In the genomic region with DNA sequence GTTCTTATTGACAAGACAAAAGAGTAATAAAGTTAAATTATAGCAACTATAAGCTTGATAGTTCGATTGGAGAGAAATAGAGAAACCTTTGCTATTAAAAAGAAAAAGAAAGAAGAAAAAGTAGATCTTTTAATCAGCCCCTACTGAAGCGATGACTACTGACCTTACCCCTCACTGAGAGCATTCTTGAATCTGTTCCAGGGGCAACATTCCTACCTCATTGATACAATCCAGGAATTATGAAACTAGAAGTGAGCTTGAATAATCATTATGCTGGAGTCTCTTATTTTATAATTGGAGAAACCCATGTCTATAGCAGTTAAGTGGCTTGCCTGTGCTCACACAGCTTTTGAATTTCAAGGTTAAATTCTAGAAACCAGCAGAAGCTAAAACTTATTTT, we compare ENCODE assay signal across 14 cellular contexts.
DNase-seq lines count a peak whose midpoint lies in the region; ATAC-seq and TF ChIP-seq lines count a peak whose summit lies in the region.
"Had no signal": no experiment of that assay in that cellular context is flagged by ENCODE, and none has a peak within 500 bp of the region (broad histone marks: within the 10 kb centered on the region; RNA-seq: fewer than 3 reads in every experiment).

No MANE protein-coding gene starts in this region.

- H3K4me2 ChIP-seq in mammary epithelial cell (ENCODE audit: insufficient read depth, low read depth, low read length), result peak overlapping the region; percentile 70
- H3K4me2 ChIP-seq in mesenchymal stem cell (ENCODE audit: low read length, poor library complexity, severe bottlenecking), result no peak overlapping the region

- no TSS peak for BruUV-seq in mammary epithelial cell (replicated peaks; lab: Mats Ljungman, UMichigan)

- no peak overlapping the region for H3K4ac ChIP-seq in mesenchymal stem cell (ENCODE audit: low read depth in 1 of 2, low read length in 2 of 2)

- H3K9me3 ChIP-seq in mammary epithelial cell (replicated peaks; ENCODE audit: insufficient read depth, low read length) (no peaks in the 10 kb centered on the region), mesenchymal stem cell (ENCODE audit: control insufficient read depth, low read length) (no peaks in the 10 kb centered on the region)
- H3K9me3 ChIP-seq: colonic mucosa had no signal

- 0% methylated on average over 2 of the region's 2 CpGs for WGBS in mammary epithelial cell (ENCODE audit: low coverage, missing lambda C conversion rate)
- no CpG with 5 or more reads among the region's 2 CpGs for WGBS in mesenchymal stem cell

- H2BK12ac ChIP-seq in mesenchymal stem cell (ENCODE audit: low read length in 2 of 2), result no peak overlapping the region

- no peak for TF ChIP-seq CTCF in AG04449 (IDR thresholded peaks at IDR 0.05; ENCODE audit: insufficient read depth, low read length, missing control alignments)
- no peak for TF ChIP-seq CTCF in mammary epithelial cell (conservative IDR thresholded peaks at IDR 0.05 in 1 of 2, IDR thresholded peaks at IDR 0.05 in 1 of 2; ENCODE audit: extremely low read depth in 1 of 2, insufficient read depth in 1 of 2, low read depth in 1 of 2, low read length in 2 of 2)

- H3K14ac ChIP-seq in mesenchymal stem cell (ENCODE audit: low read length in 2 of 2), result no peak overlapping the region

- ATAC-seq in Right ventricle myocardium inferior, result no peak
- ATAC-seq in GM19467 (IDR thresholded peaks at IDR 0.05; ENCODE audit: unreplicated experiment), result no peak
- ATAC-seq: activated CD8-positive, alpha-beta T cell treated with anti-CD3 and anti-CD28 coated beads for 36 hours had no signal

- no peak overlapping the region for H2BK15ac ChIP-seq in mesenchymal stem cell (ENCODE audit: low read depth, poor library complexity, severe bottlenecking)

- H3K36me3 ChIP-seq in mammary epithelial cell (ENCODE audit: insufficient read depth, low read length), result no peaks in the 10 kb centered on the region
- no peaks in the 10 kb centered on the region for H3K36me3 ChIP-seq in mesenchymal stem cell (ENCODE audit: control insufficient read depth in 1 of 2, insufficient read depth in 2 of 2, low read depth in 1 of 2, low read length in 2 of 2)
- H3K36me3 ChIP-seq: colonic mucosa had no signal

- no peaks in the 10 kb centered on the region for H4K20me1 ChIP-seq in mammary epithelial cell (ENCODE audit: insufficient read depth, low read length)

- H3K4me1 ChIP-seq in mammary epithelial cell (ENCODE audit: insufficient read depth, low read length) (peaks cover 21% of the 10 kb centered on the region), mesenchymal stem cell (ENCODE audit: control insufficient read depth, insufficient read depth, low read depth, low read length) (peaks cover 7% of the 10 kb centered on the region)
- H3K4me1 ChIP-seq: colonic mucosa had no signal

- H3K4me3 ChIP-seq in AG04449 (ENCODE audit: low read depth, low read length) (no peak overlapping the region), mammary epithelial cell (replicated peaks in 1 of 3; ENCODE audit: insufficient read depth in 1 of 3, low read depth in 2 of 3, low read length in 3 of 3) (no peak overlapping the region), mesenchymal stem cell (ENCODE audit: insufficient read depth in 1 of 2, low read depth in 1 of 2, low read length in 2 of 2) (no peak overlapping the region)
- H3K4me3 ChIP-seq: colonic mucosa had no signal

- H2AK5ac ChIP-seq in mesenchymal stem cell (ENCODE audit: low read length, severe bottlenecking), result no peak overlapping the region

- in situ Hi-C loops in mammary epithelial cell (cut with MboI; ENCODE audit: low sequenced_read_pairs in 2 of 2), result no loop called here

- H3K23ac ChIP-seq in mesenchymal stem cell (ENCODE audit: low read length in 2 of 2), result no peak overlapping the region

- H3K18ac ChIP-seq in mesenchymal stem cell (ENCODE audit: low read depth in 1 of 2, low read length in 2 of 2), result no peak overlapping the region

- CTCF ChIA-PET in AG04449 (lab: Yijun Ruan, JAX) (interaction anchor here (0.5 to 3.4 kb wide), 5 partner anchors 11 to 22 kb away, joined by 3 to 7 read pairs (median 5); no protein-coding TSS in a partner anchor), mammary epithelial cell (lab: Charles Lee; ENCODE audit: low non-redundant PET) (interaction anchor here (0.7 kb wide), 1 partner anchor 9 kb away, joined by 6 read pairs; no protein-coding TSS in a partner anchor)

- H3K27ac ChIP-seq in mammary epithelial cell (ENCODE audit: insufficient read depth, low read depth, low read length), result peak overlapping the region; percentile 82
- peak overlapping the region; percentile 86 for H3K27ac ChIP-seq in mesenchymal stem cell (ENCODE audit: low read length, poor library complexity, severe bottlenecking)
- H3K27ac ChIP-seq: colonic mucosa had no signal

- H3K79me1 ChIP-seq in mesenchymal stem cell (replicated peaks; ENCODE audit: low read length, poor library complexity, severe bottlenecking), result no peaks in the 10 kb centered on the region

- POLR2A ChIA-PET in AG04449 (lab: Yijun Ruan, JAX), result interaction anchor here (0.7 kb wide), 1 partner anchor 14 kb away, joined by 4 read pairs; no protein-coding TSS in a partner anchor

- no peak overlapping the region for H4K91ac ChIP-seq in mesenchymal stem cell (ENCODE audit: low read length)

- DNase-seq in AG04449 (ENCODE audit: low read depth, low spot score) (peak; percentile 88), LoVo (ENCODE audit: low spot score) (peak; percentile 27), mammary epithelial cell (peak; percentile 63), mesenchymal stem cell (peak; percentile 48), 8988T (no peak), NOMO-1 treated with dmso at 0.1 percent for 144 hours (lab: John Stamatoyannopoulos, UW; ENCODE audit: unreplicated experiment) (no peak), Right ventricle myocardium inferior (ENCODE audit: missing footprints) (no peak)
- DNase-seq: activated CD8-positive, alpha-beta T cell treated with anti-CD3 and anti-CD28 coated beads for 36 hours; activated naive CD4-positive, alpha-beta T cell; colonic mucosa; GF-D8; stimulated activated CD4-positive, alpha-beta T cell treated with anti-CD3 and anti-CD28 coated beads, Interleukin-12 subunit alpha, Interleukin-12 subunit beta, amount 100 ng/mL, for 4 hours; trophoblast cell had no signal

- H2BK120ac ChIP-seq in mesenchymal stem cell (ENCODE audit: low read depth, low read length), result no peak overlapping the region

- H3K27me3 ChIP-seq in mammary epithelial cell (ENCODE audit: insufficient read depth, low read length), result no peaks in the 10 kb centered on the region
- H3K27me3 ChIP-seq in mesenchymal stem cell (ENCODE audit: control insufficient read depth in 1 of 2, insufficient read depth in 1 of 2, low read length in 2 of 2), result no peaks in the 10 kb centered on the region
- H3K27me3 ChIP-seq: colonic mucosa had no signal

- H2BK5ac ChIP-seq in mesenchymal stem cell (ENCODE audit: low read depth, low read length, poor library complexity, severe bottlenecking), result no peak overlapping the region

- H3K9ac ChIP-seq in mammary epithelial cell (ENCODE audit: insufficient read depth, low read length) (no peak overlapping the region), mesenchymal stem cell (ENCODE audit: low read length) (peak overlapping the region; percentile 4)

- dilution Hi-C loops in mammary epithelial cell (cut with HindIII; ENCODE audit: low sequenced_read_pairs), result no loop called here

- intact Hi-C loops in mammary epithelial cell (cut with micrococcal nuclease) (loop anchor here (1.0 kb wide), 1 partner anchor 73 kb away; no protein-coding TSS in a partner anchor), Right ventricle myocardium inferior (cut with DNase I) (no loop called here)

- H2AFZ ChIP-seq in mammary epithelial cell (ENCODE audit: low read depth, low read length), result peak overlapping the region; percentile 72
- no peak overlapping the region for H2AFZ ChIP-seq in mesenchymal stem cell (ENCODE audit: low read depth, low read length)

- no peak overlapping the region for H4K8ac ChIP-seq in mesenchymal stem cell (ENCODE audit: low read length)

- no peaks in the 10 kb centered on the region for H3K79me2 ChIP-seq in mammary epithelial cell (ENCODE audit: insufficient read depth, low read length)

Comparison
In these comparisons a context has a peak if more than half of its experiments do, and no peak if none do; other contexts are left out.
1. DNase-seq: peak in AG04449 (single experiment), LoVo (single experiment), mammary epithelial cell (single experiment) and mesenchymal stem cell (single experiment); none in 8988T (single experiment), NOMO-1 treated with dmso at 0.1 percent for 144 hours (single experiment) and Right ventricle myocardium inferior (single experiment).